ENCODE assay signal across 1 cellular context in the genomic region with DNA sequence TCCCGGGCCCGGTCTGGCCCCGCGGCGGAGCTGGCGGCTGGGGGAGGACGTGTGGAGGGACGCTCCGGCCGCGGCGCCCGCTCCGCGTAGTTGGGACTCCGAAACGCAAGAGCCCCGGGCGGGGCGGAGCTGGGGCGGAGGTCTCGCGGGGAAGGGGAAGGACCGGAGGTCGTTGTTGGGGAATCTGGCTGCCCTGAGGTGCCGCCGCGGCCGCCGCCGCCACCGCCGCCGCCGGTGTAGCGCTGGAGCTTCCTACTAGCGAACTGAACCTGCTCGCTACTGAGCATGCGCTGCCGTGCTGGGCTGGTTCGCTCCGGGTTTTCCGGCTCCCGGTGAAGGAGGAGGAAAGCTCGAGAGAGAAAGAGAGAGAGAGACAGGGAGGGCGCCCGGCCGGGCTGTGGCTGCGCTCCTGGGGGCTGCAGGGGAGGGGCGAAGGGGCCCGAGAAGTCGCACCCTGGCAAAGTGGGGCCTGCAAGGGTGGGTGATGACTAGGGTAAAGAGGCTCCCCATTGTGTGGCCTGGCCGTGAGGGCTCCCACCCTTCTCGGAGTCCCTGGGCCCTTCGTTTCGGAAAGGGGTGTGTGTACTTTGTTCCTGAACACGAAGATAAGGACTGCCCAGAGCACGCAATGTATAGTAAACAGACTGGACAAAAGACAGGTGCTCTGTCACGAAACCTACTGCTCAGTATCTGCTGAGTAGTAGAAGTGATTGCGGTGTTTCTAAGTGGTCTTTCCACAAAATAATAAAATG.
TF ChIP-seq lines count a peak whose summit lies in the region.

SOS1 (minus strand) TSS at position 281 of the 752 bp plus-strand sequence. CDS start 629 bp downstream, outside the sequence.

TF ChIP-seq in liver, 16 proteins besides CTCF, POLR2A, EP300 and RAD21 (continued from another document):
- no peak for TF ChIP-seq ZBTB33 (IDR thresholded peaks at IDR 0.05)
- TF ChIP-seq, protein P1, sequence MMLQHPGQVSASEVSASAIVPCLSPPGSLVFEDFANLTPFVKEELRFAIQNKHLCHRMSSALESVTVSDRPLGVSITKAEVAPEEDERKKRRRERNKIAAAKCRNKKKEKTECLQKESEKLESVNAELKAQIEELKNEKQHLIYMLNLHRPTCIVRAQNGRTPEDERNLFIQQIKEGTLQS (IDR thresholded peaks at IDR 0.05), result no peak
- TF ChIP-seq SP1 (IDR thresholded peaks at IDR 0.05), result peak; percentile 59
- TF ChIP-seq, protein P2, sequence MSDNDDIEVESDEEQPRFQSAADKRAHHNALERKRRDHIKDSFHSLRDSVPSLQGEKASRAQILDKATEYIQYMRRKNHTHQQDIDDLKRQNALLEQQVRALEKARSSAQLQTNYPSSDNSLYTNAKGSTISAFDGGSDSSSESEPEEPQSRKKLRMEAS (IDR thresholded peaks at IDR 0.05), result peak; percentile 33
TF ChIP-seq in liver: peak in this region for 11.
